8 cellular contexts compared by ENCODE assay signal in genomic region chr3:137110392-137110996, GRCh38.
DNase-seq lines count a peak whose midpoint lies in the region; ATAC-seq and TF ChIP-seq lines count a peak whose summit lies in the region.

No MANE protein-coding gene starts in this region.

- H3K27ac ChIP-seq in lung (ENCODE audit: low read depth in 1 of 2, low read length in 1 of 2), result no peak overlapping the region

- H3K4me1 ChIP-seq in lung (ENCODE audit: control insufficient read depth in 2 of 2, insufficient read depth in 2 of 2, low read length in 2 of 2), result no peaks in the 10 kb centered on the region

- in situ Hi-C loops in astrocyte of the spinal cord (cut with HindIII; ENCODE audit: low sequenced_read_pairs), result no loop called here

- no peaks in the 10 kb centered on the region for H3K9me3 ChIP-seq in lung (ENCODE audit: control insufficient read depth in 2 of 2, insufficient read depth in 1 of 2, low read length in 1 of 2)

- no peak overlapping the region for H3K4me3 ChIP-seq in astrocyte of the spinal cord (ENCODE audit: low read depth, low read length)
- no peak overlapping the region for H3K4me3 ChIP-seq in lung

- no peaks in the 10 kb centered on the region for H3K27me3 ChIP-seq in lung (ENCODE audit: control insufficient read depth, insufficient read depth)

- ATAC-seq in GM21576 (IDR thresholded peaks at IDR 0.05; ENCODE audit: unreplicated experiment) (peak; percentile 63), lung (ENCODE audit: insufficient read depth, low FRiP score) (no peak), sciatic nerve (no peak)

- TF ChIP-seq CTCF in astrocyte of the spinal cord (IDR thresholded peaks at IDR 0.05; ENCODE audit: low read depth, low read length) (peak; percentile 79), lung (IDR thresholded peaks at IDR 0.05; ENCODE audit: control extremely low read depth, extremely low read depth) (peak; percentile 22)

- DNase-seq in GM03348 (ENCODE audit: low spot score) (peak; percentile 71), NCI-H146 treated with DMSO at 0.1 percent for 48 hours (lab: John Stamatoyannopoulos, UW; ENCODE audit: unreplicated experiment) (peak; percentile 19), astrocyte of the spinal cord (ENCODE audit: low read depth, low spot score) (peak; percentile 26), lung (ENCODE audit: low spot score) (no peak), amniotic stem cell (lab: John Stamatoyannopoulos, UW) (no peak), sciatic nerve (ENCODE audit: low spot score) (no peak)
- DNase-seq in stimulated activated CD4-positive, alpha-beta T cell treated with anti-CD3 and anti-CD28 coated beads, Interleukin-2, amount 100 ng/mL, for 48 hours, result no peak

- WGBS in lung, 2 donors, result 28 to 33% methylated on average over 3 of the region's 3 CpGs

- no peaks in the 10 kb centered on the region for H3K36me3 ChIP-seq in lung (ENCODE audit: control insufficient read depth in 2 of 2, insufficient read depth in 2 of 2, low read length in 2 of 2)

- intact Hi-C loops in sciatic nerve (cut with DNase I), result no loop called here

Comparison
In these comparisons a context has a peak if more than half of its experiments do, and no peak if none do; other contexts are left out.
1. DNase-seq: peak in GM03348 (single experiment), NCI-H146 treated with DMSO at 0.1 percent for 48 hours (single experiment) and astrocyte of the spinal cord (single experiment); none in lung (single experiment), amniotic stem cell (single experiment), stimulated activated CD4-positive, alpha-beta T cell treated with anti-CD3 and anti-CD28 coated beads, Interleukin-2, amount 100 ng/mL, for 48 hours (0 of 2) and sciatic nerve (single experiment).